Comparison of ENCODE assay signal across 2 cellular contexts in genomic region chr19:49939721-49940481, GRCh38.
TF ChIP-seq lines count a peak whose summit lies in the region.

No MANE protein-coding gene starts in this region.

TF ChIP-seq in GM23338, 12 proteins besides CTCF, POLR2A, EP300 and RAD21 (continued from another document):
- TF ChIP-seq ZNF462 (CRISPR knock-in tag; IDR thresholded peaks at IDR 0.05) (no peak), POLR2AphosphoS5 (IDR thresholded peaks at IDR 0.05; ENCODE audit: low read depth) (no peak), ZNF114 (CRISPR knock-in tag; IDR thresholded peaks at IDR 0.05) (no peak), JUNB (IDR thresholded peaks at IDR 0.05; ENCODE audit: unreplicated experiment) (no peak), NANOG (IDR thresholded peaks at IDR 0.05; ENCODE audit: borderline replicate concordance) (no peak), STAT1 (IDR thresholded peaks at IDR 0.05; ENCODE audit: unreplicated experiment) (no peak), REST (IDR thresholded peaks at IDR 0.05; ENCODE audit: unreplicated experiment) (no peak), ZNF331 (CRISPR knock-in tag; IDR thresholded peaks at IDR 0.05; ENCODE audit: low read depth) (no peak), EZH2 (IDR thresholded peaks at IDR 0.05; ENCODE audit: low read depth, unreplicated experiment) (no peak), EZH2phosphoT487 (IDR thresholded peaks at IDR 0.05; ENCODE audit: unreplicated experiment) (no peak)

TF ChIP-seq in WTC11, 78 proteins besides CTCF, POLR2A, EP300 and RAD21 (continued from another document):
- TF ChIP-seq AFF4 (CRISPR knock-in tag; IDR thresholded peaks at IDR 0.05; ENCODE audit: borderline replicate concordance) (no peak), ZNF281 (CRISPR knock-in tag; IDR thresholded peaks at IDR 0.05) (no peak), ZNF121 (CRISPR knock-in tag; IDR thresholded peaks at IDR 0.05) (0 out of 2 replicates have a peak, but pooled peaks have one; percentile 48), FOXP4 (CRISPR knock-in tag; IDR thresholded peaks at IDR 0.05) (no peak)
TF ChIP-seq in WTC11: peak in this region for 1.
